In genomic region chr11:83508804-83509203, GRCh38 we compare ENCODE assay signal across 17 cellular contexts.
DNase-seq lines count a peak whose midpoint lies in the region; ATAC-seq and TF ChIP-seq lines count a peak whose summit lies in the region.
"Had no signal": no experiment of that assay in that cellular context is flagged by ENCODE, and none has a peak within 500 bp of the region (broad histone marks: within the 10 kb centered on the region; RNA-seq: fewer than 3 reads in every experiment).

No MANE protein-coding gene starts in this region.

- TF ChIP-seq CTCF in endodermal cell (conservative IDR thresholded peaks at IDR 0.05) = no peak

- H3K4me3 ChIP-seq in endodermal cell (ENCODE audit: low read length) = no peak overlapping the region
- H3K4me3 ChIP-seq: A549, gastroesophageal sphincter, vagina had no signal

- H3K36me3 ChIP-seq in endodermal cell (ENCODE audit: control insufficient read depth, insufficient read depth, low read length) = no peaks in the 10 kb centered on the region
- H3K36me3 ChIP-seq: gastroesophageal sphincter, vagina had no signal

- no peaks in the 10 kb centered on the region for H3K27me3 ChIP-seq in endodermal cell (ENCODE audit: control insufficient read depth, insufficient read depth, low read length, poor library complexity, severe bottlenecking)
- H3K27me3 ChIP-seq: gastroesophageal sphincter, vagina had no signal

- peaks cover 44% of the 10 kb centered on the region for H3K4me1 Mint-ChIP-seq in endodermal cell

- no peaks in the 10 kb centered on the region for H3K27me3 Mint-ChIP-seq in endodermal cell (ENCODE audit: insufficient read depth)
- H3K27me3 Mint-ChIP-seq: CD4-positive, alpha-beta T cell had no signal

- H3K9me3 Mint-ChIP-seq in endodermal cell = peaks cover 6% of the 10 kb centered on the region

- peaks cover 2% of the 10 kb centered on the region for H3K36me3 Mint-ChIP-seq in endodermal cell (ENCODE audit: low read depth)

- no peak overlapping the region for H3K4me3 Mint-ChIP-seq in endodermal cell
- H3K4me3 Mint-ChIP-seq: CD4-positive, alpha-beta T cell; nephron progenitor cell had no signal

- DNase-seq in NCI-H146 (lab: John Stamatoyannopoulos, UW) (peak; percentile 3), NCI-H146 treated with DMSO at 0.1 percent for 48 hours (lab: John Stamatoyannopoulos, UW; ENCODE audit: unreplicated experiment) (no peak), NCI-H1694 treated with DMSO at 0.1 percent for 48 hours (lab: John Stamatoyannopoulos, UW) (peak; percentile 27), endodermal cell (no peak), mucosa of gallbladder (ENCODE audit: low spot score) (peak; percentile 20)
- DNase-seq in activated CD4-positive, alpha-beta T cell treated with anti-CD3 and anti-CD28 coated beads, Interleukin-2, amount 50 U/mL, for 1 hour = no peak
- DNase-seq: activated CD8-positive, alpha-beta memory T cell treated with anti-CD3 and anti-CD28 coated beads, Interleukin-2, amount 50 U/mL, for 48 hours; CD4-positive, alpha-beta T cell; NCI-H2107; nephron progenitor cell; SIG-M5 had no signal

- no peaks in the 10 kb centered on the region for H3K9me3 ChIP-seq in endodermal cell (ENCODE audit: control insufficient read depth, low read length)
- H3K9me3 ChIP-seq: A549, gastroesophageal sphincter, vagina had no signal

- ATAC-seq in GM21786 (IDR thresholded peaks at IDR 0.05; ENCODE audit: unreplicated experiment) (no peak), HG03135 (IDR thresholded peaks at IDR 0.05; ENCODE audit: unreplicated experiment) (no peak)
- ATAC-seq: A549, gastroesophageal sphincter had no signal

- peaks cover 10% of the 10 kb centered on the region for H3K4me1 ChIP-seq in endodermal cell (ENCODE audit: control insufficient read depth, insufficient read depth, low read length)
- H3K4me1 ChIP-seq: A549, gastroesophageal sphincter, vagina had no signal

- WGBS in endodermal cell (ENCODE audit: insufficient coverage in 1 of 2, insufficient read length in 1 of 2), 2 experiments = 89 to 92% methylated on average over 5 to 6 of the region's 6 CpGs

- H3K27ac Mint-ChIP-seq in endodermal cell = peak overlapping the region; percentile 14
- H3K27ac Mint-ChIP-seq: CD4-positive, alpha-beta T cell; nephron progenitor cell had no signal

- H3K9ac ChIP-seq in endodermal cell (ENCODE audit: extremely low read depth, low read length, poor library complexity, severe bottlenecking) = no peak overlapping the region
- H3K9ac ChIP-seq: KMS-11 had no signal

- H3K27ac ChIP-seq in endodermal cell (ENCODE audit: low read depth, low read length) = no peak overlapping the region
- H3K27ac ChIP-seq: A549, gastroesophageal sphincter, KMS-11, vagina had no signal

Comparison
In these comparisons a context has a peak if more than half of its experiments do, and no peak if none do; other contexts are left out.
1. DNase-seq: peak in NCI-H146 (single experiment), NCI-H1694 treated with DMSO at 0.1 percent for 48 hours (single experiment) and mucosa of gallbladder (single experiment); none in NCI-H146 treated with DMSO at 0.1 percent for 48 hours (single experiment), endodermal cell (single experiment) and activated CD4-positive, alpha-beta T cell treated with anti-CD3 and anti-CD28 coated beads, Interleukin-2, amount 50 U/mL, for 1 hour (single experiment).